In the genomic region with DNA sequence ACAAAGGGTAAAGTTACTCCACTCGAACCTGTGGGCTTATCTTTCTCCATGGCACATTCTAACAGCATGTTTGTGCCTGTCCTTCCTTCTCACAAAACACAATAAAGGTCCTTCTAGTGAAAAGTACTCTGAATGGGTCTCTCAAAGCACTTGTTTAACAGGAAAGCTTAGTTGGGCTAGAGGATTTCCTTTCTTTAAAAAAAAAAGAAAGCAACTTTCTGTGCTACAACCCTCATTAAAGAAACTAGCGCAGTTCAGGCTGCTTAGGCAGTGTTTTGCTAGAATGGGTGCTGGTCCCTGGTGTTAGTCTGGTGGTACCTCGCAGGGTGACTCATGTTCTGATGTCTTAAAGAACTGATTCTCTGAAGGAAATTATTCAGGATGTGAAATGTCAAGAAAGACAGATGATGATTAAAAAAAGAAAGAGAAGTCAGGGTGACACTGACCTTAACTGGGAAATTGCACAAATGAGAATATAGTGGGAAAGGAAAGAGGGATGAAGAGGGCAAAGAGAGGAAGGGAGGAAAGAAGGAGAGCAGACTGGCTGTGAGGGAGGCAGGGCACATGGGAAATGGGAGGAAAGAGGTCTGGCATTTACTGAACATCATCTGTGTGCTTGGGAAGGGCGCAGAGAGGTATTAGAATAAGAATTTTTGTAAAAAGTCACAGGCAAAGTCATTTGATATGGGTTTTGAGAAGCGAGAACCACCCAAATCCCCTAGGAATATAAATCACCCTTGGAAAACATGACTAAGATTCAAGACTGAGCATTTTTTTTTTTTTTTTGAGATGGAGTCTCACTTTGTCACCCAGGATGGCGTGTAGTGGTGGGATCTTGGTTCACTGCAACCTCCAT, we compare ENCODE assay signal across 12 cellular contexts.
DNase-seq lines count a peak whose midpoint lies in the region; ATAC-seq and TF ChIP-seq lines count a peak whose summit lies in the region.
"Had no signal": no experiment of that assay in that cellular context is flagged by ENCODE, and none has a peak within 500 bp of the region (broad histone marks: within the 10 kb centered on the region; RNA-seq: fewer than 3 reads in every experiment).

No MANE protein-coding gene starts in this region.

- H2AFZ ChIP-seq in GM23248 = no peak overlapping the region
- H2AFZ ChIP-seq in SK-N-SH (ENCODE audit: low read depth) = no peak overlapping the region

- H3K9me3 Mint-ChIP-seq in effector memory CD8-positive, alpha-beta T cell = peaks cover 8 to 11% of the 10 kb centered on the region in 2 donors

- H3K4me1 ChIP-seq in GM23248 (ENCODE audit: insufficient read depth) (peaks cover 26% of the 10 kb centered on the region), SK-N-SH (ENCODE audit: control insufficient read depth in 1 of 2, insufficient read depth in 2 of 2, low read depth in 1 of 2, low read length in 1 of 2) (peaks cover 0 to 24% of the 10 kb centered on the region in 2 experiments; a peak in 1 of 4 replicates), gastroesophageal sphincter (peaks cover 0 to 13% (median 0%) of the 10 kb centered on the region in 3 donors), sigmoid colon (peaks cover 0 to 9% (median 4%) of the 10 kb centered on the region in 4 donors)

- H3K4me3 Mint-ChIP-seq in effector memory CD8-positive, alpha-beta T cell = no peak overlapping the region
- H3K4me3 Mint-ChIP-seq: activated naive CD8-positive, alpha-beta T cell; WTC11 had no signal

- in situ Hi-C loops in GM23248 (cut with MboI) = no loop called here

- no peak for TF ChIP-seq EP300 in SK-N-SH (IDR thresholded peaks at IDR 0.05; ENCODE audit: borderline replicate concordance in 1 of 2, low read depth in 1 of 2, low read length in 1 of 2)
- no peak for TF ChIP-seq EP300 in gastroesophageal sphincter (IDR thresholded peaks at IDR 0.05)
- no peak for TF ChIP-seq EP300 in sigmoid colon (IDR thresholded peaks at IDR 0.05)

- no peaks in the 10 kb centered on the region for H3K27me3 ChIP-seq in GM23248 (replicated peaks; ENCODE audit: insufficient read depth)
- H3K27me3 ChIP-seq in SK-N-SH (ENCODE audit: insufficient read depth) = no peaks in the 10 kb centered on the region
- no peaks in the 10 kb centered on the region for H3K27me3 ChIP-seq in gastroesophageal sphincter
- H3K27me3 ChIP-seq in sigmoid colon = no peaks in the 10 kb centered on the region

- no peaks in the 10 kb centered on the region for H3K36me3 Mint-ChIP-seq in effector memory CD8-positive, alpha-beta T cell (ENCODE audit: insufficient read depth)

- no peak for TF ChIP-seq RAD21 in SK-N-SH (IDR thresholded peaks at IDR 0.05; ENCODE audit: low read length)

- no peaks in the 10 kb centered on the region for H3K9me3 ChIP-seq in GM23248 (ENCODE audit: low read depth)
- no peaks in the 10 kb centered on the region for H3K9me3 ChIP-seq in SK-N-SH
- no peaks in the 10 kb centered on the region for H3K9me3 ChIP-seq in gastroesophageal sphincter
- peaks cover 0 to 4% (median under 1%) of the 10 kb centered on the region in 4 donors for H3K9me3 ChIP-seq in sigmoid colon

- H3K27ac ChIP-seq in GM23248 = 0 out of 2 replicates have a peak overlapping the region, but pooled peaks have one; percentile 8
- peak overlapping the region in 1 of 2 experiments; percentile 70; a peak in 3 of 4 replicates for H3K27ac ChIP-seq in SK-N-SH (ENCODE audit: low read depth in 2 of 2, low read length in 1 of 2)
- peak overlapping the region in 3 of 4 donors; percentile 29 to 42 (median 42) for H3K27ac ChIP-seq in gastroesophageal sphincter
- H3K27ac ChIP-seq in sigmoid colon = peak overlapping the region in 3 of 4 donors; percentile 7 to 40 (median 20)

- 64 to 67% methylated on average over 6 of the region's 6 CpGs for WGBS in GM23248 (ENCODE audit: low coverage in 1 of 2, low lambda C conversion rate in 2 of 2, missing lambda C conversion rate in 2 of 2), 2 experiments
- 61% methylated on average over 6 of the region's 6 CpGs for WGBS in SK-N-SH (ENCODE audit: low lambda C conversion rate)
- WGBS in gastroesophageal sphincter (ENCODE audit: low coverage in 1 of 2), 2 donors = 72 to 84% methylated on average over 5 to 6 of the region's 6 CpGs
- 59 to 68% methylated on average over 6 of the region's 6 CpGs for WGBS in sigmoid colon, 2 donors

- H3K27ac Mint-ChIP-seq in effector memory CD8-positive, alpha-beta T cell = no peak overlapping the region
- H3K27ac Mint-ChIP-seq: activated naive CD8-positive, alpha-beta T cell; WTC11 had no signal

- no peaks in the 10 kb centered on the region for H3K9me2 ChIP-seq in GM23248 (ENCODE audit: insufficient read depth)
- H3K9me2 ChIP-seq in SK-N-SH = no peaks in the 10 kb centered on the region

- H3K27me3 Mint-ChIP-seq in effector memory CD8-positive, alpha-beta T cell = no peaks in the 10 kb centered on the region
- H3K27me3 Mint-ChIP-seq: activated naive CD8-positive, alpha-beta T cell had no signal

- CTCF ChIA-PET in SK-N-SH (lab: Yijun Ruan, JAX) = no interaction called here
- CTCF ChIA-PET in GM10248 (lab: Yijun Ruan, JAX) = no interaction called here

- H3K9ac ChIP-seq in GM23248 (no peak overlapping the region), SK-N-SH (no peak overlapping the region)

- POLR2A ChIA-PET in SK-N-SH (lab: Yijun Ruan, JAX) (no interaction called here), GM10248 (lab: Yijun Ruan, JAX) (no interaction called here)

- H3F3A ChIP-seq in GM23248 (ENCODE audit: insufficient read depth) (peaks cover 24% of the 10 kb centered on the region), SK-N-SH (replicated peaks; ENCODE audit: insufficient read depth) (peaks cover 53% of the 10 kb centered on the region)

- H3K4me1 Mint-ChIP-seq in effector memory CD8-positive, alpha-beta T cell (ENCODE audit: low read depth in 2 of 2) = no peaks in the 10 kb centered on the region

- no peak for ATAC-seq in gastroesophageal sphincter
- no peak for ATAC-seq in effector memory CD8-positive, alpha-beta T cell (replicated peaks)
- no peak for ATAC-seq in GM18858 (IDR thresholded peaks at IDR 0.05; ENCODE audit: unreplicated experiment)
- ATAC-seq: WTC11 had no signal

- H4K20me1 ChIP-seq in GM23248 (ENCODE audit: insufficient read depth) = no peaks in the 10 kb centered on the region
- H4K20me1 ChIP-seq in SK-N-SH (ENCODE audit: insufficient read depth) = peaks cover 22% of the 10 kb centered on the region

- TF ChIP-seq CTCF in SK-N-SH (IDR thresholded peaks at IDR 0.05) (no peak), gastroesophageal sphincter (IDR thresholded peaks at IDR 0.05) (no peak), sigmoid colon (IDR thresholded peaks at IDR 0.05) (no peak), GM10248 (IDR thresholded peaks at IDR 0.05; ENCODE audit: control extremely low read depth, extremely low read depth, low read depth, missing control alignments) (no peak)

- H3K36me3 ChIP-seq in GM23248 (ENCODE audit: low read depth) = peaks cover 25% of the 10 kb centered on the region
- H3K36me3 ChIP-seq in SK-N-SH (replicated peaks in 1 of 2; ENCODE audit: control insufficient read depth in 1 of 2, insufficient read depth in 2 of 2, low read length in 1 of 2) = peaks cover 9 to 47% of the 10 kb centered on the region in 2 experiments
- H3K36me3 ChIP-seq in gastroesophageal sphincter = peaks cover 0 to 25% of the 10 kb centered on the region in 2 donors
- peaks cover 0 to 7% (median 3%) of the 10 kb centered on the region in 4 donors for H3K36me3 ChIP-seq in sigmoid colon

- intact Hi-C loops in sigmoid colon (cut with DNase I) = no loop called here

- H3K4me3 ChIP-seq in GM23248 (no peak overlapping the region), SK-N-SH (ENCODE audit: low read depth in 2 of 2, low read length in 1 of 2) (0 out of 4 replicates have a peak overlapping the region, but pooled peaks of 1 of the 2 experiments have one; percentile 11), gastroesophageal sphincter (no peak overlapping the region), sigmoid colon (no peak overlapping the region)

- H3K4me2 ChIP-seq in GM23248 (ENCODE audit: unreplicated experiment) (peak overlapping the region; percentile 7), SK-N-SH (peak overlapping the region; percentile 65)

- DNase-seq in GM23248 (peak; percentile 27), SK-N-SH (no peak), sigmoid colon (no peak), retina (no peak), GM10248 (ENCODE audit: extremely low spot score) (no peak)
- DNase-seq in effector memory CD8-positive, alpha-beta T cell = no peak
- DNase-seq: glutamatergic neuron, nucleus accumbens had no signal

- TF ChIP-seq POLR2A in gastroesophageal sphincter (IDR thresholded peaks at IDR 0.05) (no peak), sigmoid colon (IDR thresholded peaks at IDR 0.05) (no peak)

- H3K79me2 ChIP-seq in GM23248 (ENCODE audit: insufficient read depth) = peaks cover 58% of the 10 kb centered on the region
- H3K79me2 ChIP-seq in SK-N-SH (ENCODE audit: insufficient read depth) = peaks cover 83% of the 10 kb centered on the region

TF ChIP-seq in SK-N-SH, 30 proteins besides CTCF, POLR2A, EP300 and RAD21 (continues in another document):
- TF ChIP-seq, protein P1, sequence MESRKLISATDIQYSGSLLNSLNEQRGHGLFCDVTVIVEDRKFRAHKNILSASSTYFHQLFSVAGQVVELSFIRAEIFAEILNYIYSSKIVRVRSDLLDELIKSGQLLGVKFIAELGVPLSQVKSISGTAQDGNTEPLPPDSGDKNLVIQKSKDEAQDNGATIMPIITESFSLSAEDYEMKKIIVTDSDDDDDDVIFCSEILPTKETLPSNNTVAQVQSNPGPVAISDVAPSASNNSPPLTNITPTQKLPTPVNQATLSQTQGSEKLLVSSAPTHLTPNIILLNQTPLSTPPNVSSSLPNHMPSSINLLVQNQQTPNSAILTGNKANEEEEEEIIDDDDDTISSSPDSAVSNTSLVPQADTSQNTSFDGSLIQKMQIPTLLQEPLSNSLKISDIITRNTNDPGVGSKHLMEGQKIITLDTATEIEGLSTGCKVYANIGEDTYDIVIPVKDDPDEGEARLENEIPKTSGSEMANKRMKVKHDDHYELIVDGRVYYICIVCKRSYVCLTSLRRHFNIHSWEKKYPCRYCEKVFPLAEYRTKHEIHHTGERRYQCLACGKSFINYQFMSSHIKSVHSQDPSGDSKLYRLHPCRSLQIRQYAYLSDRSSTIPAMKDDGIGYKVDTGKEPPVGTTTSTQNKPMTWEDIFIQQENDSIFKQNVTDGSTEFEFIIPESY (IDR thresholded peaks at IDR 0.05; ENCODE audit: borderline replicate concordance, low read depth) = no peak
- no peak for TF ChIP-seq ELF1 (IDR thresholded peaks at IDR 0.05)
- no peak for TF ChIP-seq GATA2 (CRISPR knock-in tag; IDR thresholded peaks at IDR 0.05)
- TF ChIP-seq GABPA (IDR thresholded peaks at IDR 0.05; ENCODE audit: low read depth) = no peak
- no peak for TF ChIP-seq POLR2AphosphoS5 (IDR thresholded peaks at IDR 0.05; ENCODE audit: low read depth, low read length)
- TF ChIP-seq NRF1 (IDR thresholded peaks at IDR 0.05; ENCODE audit: low read depth, low read length) = no peak
- TF ChIP-seq, protein P2, sequence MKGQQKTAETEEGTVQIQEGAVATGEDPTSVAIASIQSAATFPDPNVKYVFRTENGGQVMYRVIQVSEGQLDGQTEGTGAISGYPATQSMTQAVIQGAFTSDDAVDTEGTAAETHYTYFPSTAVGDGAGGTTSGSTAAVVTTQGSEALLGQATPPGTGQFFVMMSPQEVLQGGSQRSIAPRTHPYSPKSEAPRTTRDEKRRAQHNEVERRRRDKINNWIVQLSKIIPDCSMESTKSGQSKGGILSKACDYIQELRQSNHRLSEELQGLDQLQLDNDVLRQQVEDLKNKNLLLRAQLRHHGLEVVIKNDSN (IDR thresholded peaks at IDR 0.05; ENCODE audit: borderline replicate concordance, low read depth) = no peak
